Comparison of ENCODE assay signal across 1 cellular context in the genomic region with DNA sequence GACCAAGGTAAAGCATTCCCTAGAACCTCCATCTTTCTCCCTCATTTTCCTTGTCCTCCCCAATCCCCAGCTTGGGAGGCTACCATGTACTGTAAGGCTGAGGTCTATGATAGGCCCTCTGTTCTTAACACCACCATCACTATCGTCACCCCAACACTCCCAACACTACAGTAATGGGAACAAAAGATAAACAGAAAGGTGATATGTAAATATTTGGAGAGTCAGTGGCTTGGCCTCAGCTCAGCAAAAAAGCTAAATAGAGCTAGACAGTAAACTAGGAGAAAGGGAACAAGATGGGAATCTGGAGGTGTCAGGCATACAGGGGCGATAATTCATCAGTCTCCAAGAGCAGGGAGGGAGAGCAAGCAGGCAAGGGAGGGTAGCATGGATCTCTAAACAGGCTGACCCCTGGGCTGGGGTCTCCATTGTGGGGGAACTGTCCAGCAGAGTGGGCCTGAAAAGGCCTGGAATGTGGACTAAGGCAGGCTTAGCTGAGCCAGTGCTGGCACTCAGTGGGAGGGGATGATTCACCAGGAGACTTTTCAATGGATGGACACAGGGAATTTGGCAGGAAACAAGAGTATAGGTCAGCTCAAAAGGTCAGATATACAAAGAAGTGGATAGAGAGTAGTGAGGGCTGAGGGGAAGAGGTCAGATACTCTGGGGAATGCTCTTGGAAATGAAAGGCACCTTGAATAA.
TF ChIP-seq lines count a peak whose summit lies in the region.

No MANE protein-coding gene starts in this region.

TF ChIP-seq in H1, 55 proteins besides CTCF, POLR2A, EP300 and RAD21:
- peak; percentile 93 for TF ChIP-seq TEAD4 (IDR thresholded peaks at IDR 0.05; ENCODE audit: low read depth, low read length)
- 0 out of 2 replicates have a peak, but pooled peaks have one; percentile 21 for TF ChIP-seq JUN (IDR thresholded peaks at IDR 0.05; ENCODE audit: low read depth, low read length)
- no peak for TF ChIP-seq MAFK (IDR thresholded peaks at IDR 0.05; ENCODE audit: low read depth, low read length)
- TF ChIP-seq SIN3A (conservative IDR thresholded peaks at IDR 0.05 in 1 of 2, IDR thresholded peaks at IDR 0.05 in 1 of 2; ENCODE audit: low read depth in 1 of 2, low read length in 2 of 2): peak in 1 of 2 experiments; percentile 83; a peak in 2 of 4 replicates
- TF ChIP-seq NANOG (IDR thresholded peaks at IDR 0.05; ENCODE audit: insufficient read depth, low read depth, low read length, poor library complexity, severe bottlenecking): no peak
- peak in 1 of 2 experiments; percentile 13; a peak in 1 of 4 replicates for TF ChIP-seq HDAC2 (IDR thresholded peaks at IDR 0.05; ENCODE audit: borderline replicate concordance in 1 of 2, low read depth in 2 of 2, low read length in 2 of 2)
- TF ChIP-seq, protein P1, sequence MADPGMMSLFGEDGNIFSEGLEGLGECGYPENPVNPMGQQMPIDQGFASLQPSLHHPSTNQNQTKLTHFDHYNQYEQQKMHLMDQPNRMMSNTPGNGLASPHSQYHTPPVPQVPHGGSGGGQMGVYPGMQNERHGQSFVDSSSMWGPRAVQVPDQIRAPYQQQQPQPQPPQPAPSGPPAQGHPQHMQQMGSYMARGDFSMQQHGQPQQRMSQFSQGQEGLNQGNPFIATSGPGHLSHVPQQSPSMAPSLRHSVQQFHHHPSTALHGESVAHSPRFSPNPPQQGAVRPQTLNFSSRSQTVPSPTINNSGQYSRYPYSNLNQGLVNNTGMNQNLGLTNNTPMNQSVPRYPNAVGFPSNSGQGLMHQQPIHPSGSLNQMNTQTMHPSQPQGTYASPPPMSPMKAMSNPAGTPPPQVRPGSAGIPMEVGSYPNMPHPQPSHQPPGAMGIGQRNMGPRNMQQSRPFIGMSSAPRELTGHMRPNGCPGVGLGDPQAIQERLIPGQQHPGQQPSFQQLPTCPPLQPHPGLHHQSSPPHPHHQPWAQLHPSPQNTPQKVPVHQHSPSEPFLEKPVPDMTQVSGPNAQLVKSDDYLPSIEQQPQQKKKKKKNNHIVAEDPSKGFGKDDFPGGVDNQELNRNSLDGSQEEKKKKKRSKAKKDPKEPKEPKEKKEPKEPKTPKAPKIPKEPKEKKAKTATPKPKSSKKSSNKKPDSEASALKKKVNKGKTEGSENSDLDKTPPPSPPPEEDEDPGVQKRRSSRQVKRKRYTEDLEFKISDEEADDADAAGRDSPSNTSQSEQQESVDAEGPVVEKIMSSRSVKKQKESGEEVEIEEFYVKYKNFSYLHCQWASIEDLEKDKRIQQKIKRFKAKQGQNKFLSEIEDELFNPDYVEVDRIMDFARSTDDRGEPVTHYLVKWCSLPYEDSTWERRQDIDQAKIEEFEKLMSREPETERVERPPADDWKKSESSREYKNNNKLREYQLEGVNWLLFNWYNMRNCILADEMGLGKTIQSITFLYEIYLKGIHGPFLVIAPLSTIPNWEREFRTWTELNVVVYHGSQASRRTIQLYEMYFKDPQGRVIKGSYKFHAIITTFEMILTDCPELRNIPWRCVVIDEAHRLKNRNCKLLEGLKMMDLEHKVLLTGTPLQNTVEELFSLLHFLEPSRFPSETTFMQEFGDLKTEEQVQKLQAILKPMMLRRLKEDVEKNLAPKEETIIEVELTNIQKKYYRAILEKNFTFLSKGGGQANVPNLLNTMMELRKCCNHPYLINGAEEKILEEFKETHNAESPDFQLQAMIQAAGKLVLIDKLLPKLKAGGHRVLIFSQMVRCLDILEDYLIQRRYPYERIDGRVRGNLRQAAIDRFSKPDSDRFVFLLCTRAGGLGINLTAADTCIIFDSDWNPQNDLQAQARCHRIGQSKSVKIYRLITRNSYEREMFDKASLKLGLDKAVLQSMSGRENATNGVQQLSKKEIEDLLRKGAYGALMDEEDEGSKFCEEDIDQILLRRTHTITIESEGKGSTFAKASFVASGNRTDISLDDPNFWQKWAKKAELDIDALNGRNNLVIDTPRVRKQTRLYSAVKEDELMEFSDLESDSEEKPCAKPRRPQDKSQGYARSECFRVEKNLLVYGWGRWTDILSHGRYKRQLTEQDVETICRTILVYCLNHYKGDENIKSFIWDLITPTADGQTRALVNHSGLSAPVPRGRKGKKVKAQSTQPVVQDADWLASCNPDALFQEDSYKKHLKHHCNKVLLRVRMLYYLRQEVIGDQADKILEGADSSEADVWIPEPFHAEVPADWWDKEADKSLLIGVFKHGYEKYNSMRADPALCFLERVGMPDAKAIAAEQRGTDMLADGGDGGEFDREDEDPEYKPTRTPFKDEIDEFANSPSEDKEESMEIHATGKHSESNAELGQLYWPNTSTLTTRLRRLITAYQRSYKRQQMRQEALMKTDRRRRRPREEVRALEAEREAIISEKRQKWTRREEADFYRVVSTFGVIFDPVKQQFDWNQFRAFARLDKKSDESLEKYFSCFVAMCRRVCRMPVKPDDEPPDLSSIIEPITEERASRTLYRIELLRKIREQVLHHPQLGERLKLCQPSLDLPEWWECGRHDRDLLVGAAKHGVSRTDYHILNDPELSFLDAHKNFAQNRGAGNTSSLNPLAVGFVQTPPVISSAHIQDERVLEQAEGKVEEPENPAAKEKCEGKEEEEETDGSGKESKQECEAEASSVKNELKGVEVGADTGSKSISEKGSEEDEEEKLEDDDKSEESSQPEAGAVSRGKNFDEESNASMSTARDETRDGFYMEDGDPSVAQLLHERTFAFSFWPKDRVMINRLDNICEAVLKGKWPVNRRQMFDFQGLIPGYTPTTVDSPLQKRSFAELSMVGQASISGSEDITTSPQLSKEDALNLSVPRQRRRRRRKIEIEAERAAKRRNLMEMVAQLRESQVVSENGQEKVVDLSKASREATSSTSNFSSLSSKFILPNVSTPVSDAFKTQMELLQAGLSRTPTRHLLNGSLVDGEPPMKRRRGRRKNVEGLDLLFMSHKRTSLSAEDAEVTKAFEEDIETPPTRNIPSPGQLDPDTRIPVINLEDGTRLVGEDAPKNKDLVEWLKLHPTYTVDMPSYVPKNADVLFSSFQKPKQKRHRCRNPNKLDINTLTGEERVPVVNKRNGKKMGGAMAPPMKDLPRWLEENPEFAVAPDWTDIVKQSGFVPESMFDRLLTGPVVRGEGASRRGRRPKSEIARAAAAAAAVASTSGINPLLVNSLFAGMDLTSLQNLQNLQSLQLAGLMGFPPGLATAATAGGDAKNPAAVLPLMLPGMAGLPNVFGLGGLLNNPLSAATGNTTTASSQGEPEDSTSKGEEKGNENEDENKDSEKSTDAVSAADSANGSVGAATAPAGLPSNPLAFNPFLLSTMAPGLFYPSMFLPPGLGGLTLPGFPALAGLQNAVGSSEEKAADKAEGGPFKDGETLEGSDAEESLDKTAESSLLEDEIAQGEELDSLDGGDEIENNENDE (IDR thresholded peaks at IDR 0.05; ENCODE audit: insufficient replicate concordance, low read length): no peak
- no peak for TF ChIP-seq RXRA (IDR thresholded peaks at IDR 0.05; ENCODE audit: insufficient read depth, low read depth, low read length)
- TF ChIP-seq CBX8 (IDR thresholded peaks at IDR 0.05; ENCODE audit: borderline replicate concordance, low read depth, low read length): no peak
- no peak for TF ChIP-seq CEBPB (IDR thresholded peaks at IDR 0.05; ENCODE audit: low read depth, low read length)
- TF ChIP-seq JUND (IDR thresholded peaks at IDR 0.05; ENCODE audit: low read length): peak; percentile 88
- no peak for TF ChIP-seq EGR1 (IDR thresholded peaks at IDR 0.05; ENCODE audit: borderline replicate concordance, low read depth, low read length)
